ENCODE assay signal across 8 cellular contexts in genomic region chr2:173997269-173997668, GRCh38. TPM values are rescaled to one million over a fixed set of nuclear protein-coding genes. Genes with fewer than 3 reads are reported as not detected.
A peak's percentile ranks its signal among the peaks of the same experiment; 100 is the strongest.
DNase-seq lines count a peak whose midpoint lies in the region; ATAC-seq and TF ChIP-seq lines count a peak whose summit lies in the region.

No MANE protein-coding gene starts in this region.

- no peak overlapping the region for H3K4me2 ChIP-seq in trophoblast cell (ENCODE audit: low read length)

- DNase-seq in AG04450 (ENCODE audit: low read depth, low spot score) (no peak), coronary artery (ENCODE audit: low spot score) (peak; percentile 86), trophoblast cell (peak; percentile 63 to 65), iPS-NIHi7 (ENCODE audit: extremely low spot score) (no peak), MG63 (no peak)
- no peak for DNase-seq in activated CD4-positive, CD25-positive, alpha-beta regulatory T cell treated with anti-CD3 and anti-CD28 coated beads, Interleukin-2, amount 50 U/mL, for 72 hours

- H4K8ac ChIP-seq in trophoblast cell (ENCODE audit: low read depth, low read length): no peak overlapping the region

- H3K79me2 ChIP-seq in trophoblast cell (ENCODE audit: control insufficient read depth, insufficient read depth, low read length, poor library complexity): no peaks in the 10 kb centered on the region

- H3K4ac ChIP-seq in trophoblast cell (ENCODE audit: low read depth, low read length): no peak overlapping the region

- TF ChIP-seq CTCF in AG04450 (IDR thresholded peaks at IDR 0.05; ENCODE audit: low read depth, low read length) (no peak), coronary artery (IDR thresholded peaks at IDR 0.05) (no peak)

- H3K36me3 ChIP-seq in trophoblast cell (ENCODE audit: control insufficient read depth in 1 of 2, insufficient read depth in 2 of 2, low read length in 2 of 2): no peaks in the 10 kb centered on the region
- H3K36me3 ChIP-seq in MG63: no peaks in the 10 kb centered on the region

- H3K4me1 ChIP-seq in trophoblast cell (ENCODE audit: control insufficient read depth in 1 of 2, insufficient read depth in 2 of 2, low read length in 2 of 2): peaks cover 8 to 9% of the 10 kb centered on the region in 2 experiments

- H4K91ac ChIP-seq in trophoblast cell (ENCODE audit: low read depth, low read length): no peak overlapping the region

- H3K4me3 ChIP-seq in AG04450 (ENCODE audit: low read depth, low read length) (no peak overlapping the region), coronary artery (no peak overlapping the region), trophoblast cell (ENCODE audit: low read depth, low read length) (no peak overlapping the region), MG63 (no peak overlapping the region)

- H2BK120ac ChIP-seq in trophoblast cell (ENCODE audit: insufficient read depth, low read length, poor library complexity): peak overlapping the region; percentile 54

- H3K27me3 ChIP-seq in AG04450 (ENCODE audit: control insufficient read depth, insufficient read depth, low read length): peaks cover 2% of the 10 kb centered on the region
- no peaks in the 10 kb centered on the region for H3K27me3 ChIP-seq in trophoblast cell (ENCODE audit: insufficient read depth, low read length)
- peaks cover 9% of the 10 kb centered on the region for H3K27me3 ChIP-seq in MG63

- CTCF ChIA-PET in AG04450 (lab: Charles Lee): no interaction called here

- H3K27ac ChIP-seq in AG04450 (ENCODE audit: low read depth, low read length) (peak overlapping the region; percentile 33), coronary artery (peak overlapping the region; percentile 77 to 81), trophoblast cell (ENCODE audit: low read depth, low read length) (no peak overlapping the region)

- no peak overlapping the region for H4K12ac ChIP-seq in trophoblast cell (ENCODE audit: low read depth, low read length)

- no peak overlapping the region for H3K23ac ChIP-seq in trophoblast cell (ENCODE audit: low read length)

- peaks cover 2% of the 10 kb centered on the region for H3K79me1 ChIP-seq in trophoblast cell (ENCODE audit: low read length)

- POLR2A ChIA-PET in AG04450 (lab: Yijun Ruan, JAX): no interaction called here

- WGBS in trophoblast cell (ENCODE audit: extremely low coverage, insufficient coverage, insufficient read length): no CpG with 5 or more reads among the region's 7 CpGs

- peak overlapping the region; percentile 54 for H3K18ac ChIP-seq in trophoblast cell (ENCODE audit: low read length)

- ATAC-seq in GM19372 (IDR thresholded peaks at IDR 0.05; ENCODE audit: low read depth, unreplicated experiment) (peak; percentile 94), HG03442 (IDR thresholded peaks at IDR 0.05; ENCODE audit: unreplicated experiment) (peak; percentile 83)

- H3K9me3 ChIP-seq in AG04450 (ENCODE audit: control insufficient read depth, insufficient read depth, low read length) (no peaks in the 10 kb centered on the region), trophoblast cell (ENCODE audit: insufficient read depth, low read depth, low read length) (no peaks in the 10 kb centered on the region), MG63 (no peaks in the 10 kb centered on the region)

- no peak overlapping the region for H2AFZ ChIP-seq in trophoblast cell (ENCODE audit: insufficient read depth, low read length, poor library complexity)

- no peak overlapping the region for H3K14ac ChIP-seq in trophoblast cell (ENCODE audit: low read length)

- peak overlapping the region; percentile 37 for H2BK12ac ChIP-seq in trophoblast cell (ENCODE audit: low read length)

- no peak overlapping the region for H3K9ac ChIP-seq in trophoblast cell (ENCODE audit: low read length)

- H2BK5ac ChIP-seq in trophoblast cell (ENCODE audit: low read depth, low read length, poor library complexity): no peak overlapping the region

- H2AK5ac ChIP-seq in trophoblast cell (ENCODE audit: low read length): peak overlapping the region; percentile 57

RNA-seq across cellular contexts. Expression of gene SP3, which starts 32.1 kb away (rescaled TPM):
- polyA plus RNA-seq in AG04450 (2011; rRNA removed): 60.6 and 71.8 TPM in 2 replicates
- polyA minus RNA-seq in AG04450 (2011; rRNA and poly(A)+ RNA removed): 57.8 and 95.0 TPM in 2 replicates
- polyA plus RNA-seq in trophoblast cell (2013): 65.0 and 66.3 TPM in 2 replicates
- total RNA-seq in MG63 (2014; rRNA removed; shearing (Covaris generic); ENCODE audit: low replicate concordance): 64.7 and 68.4 TPM in 2 replicates

Comparison
In these comparisons a context has a peak if more than half of its experiments do, and no peak if none do; other contexts are left out.
1. DNase-seq: peak in coronary artery (single experiment) and trophoblast cell (2 of 2); none in AG04450 (single experiment), iPS-NIHi7 (single experiment), MG63 (single experiment) and activated CD4-positive, CD25-positive, alpha-beta regulatory T cell treated with anti-CD3 and anti-CD28 coated beads, Interleukin-2, amount 50 U/mL, for 72 hours (single experiment).